1 cellular context compared by ENCODE assay signal in the genomic region with DNA sequence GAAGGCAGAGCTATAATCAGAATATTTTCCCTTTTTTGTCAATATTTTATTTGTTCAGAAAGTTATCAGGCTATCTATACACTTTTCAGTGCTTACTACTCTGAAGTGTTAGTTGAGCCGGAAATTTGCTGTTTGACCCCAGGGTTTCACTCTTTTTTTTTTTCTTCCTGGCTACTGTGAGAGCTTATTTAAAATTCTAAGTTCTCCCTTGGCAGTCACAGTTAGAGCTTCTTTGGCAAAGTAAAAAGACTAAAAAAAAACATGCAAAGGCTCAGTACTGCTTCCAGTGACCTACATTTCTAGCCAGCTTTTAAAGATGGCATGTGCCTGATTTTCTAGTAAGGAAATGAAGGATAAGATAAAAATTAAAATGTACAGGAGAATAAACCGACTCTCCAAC.
TF ChIP-seq lines count a peak whose summit lies in the region.

No MANE protein-coding gene starts in this region.

TF ChIP-seq in endothelial cell of umbilical vein, 7 proteins besides CTCF, POLR2A, EP300 and RAD21:
- TF ChIP-seq MYC (IDR thresholded peaks at IDR 0.05; ENCODE audit: low read depth, low read length), result no peak
- TF ChIP-seq, protein P1, sequence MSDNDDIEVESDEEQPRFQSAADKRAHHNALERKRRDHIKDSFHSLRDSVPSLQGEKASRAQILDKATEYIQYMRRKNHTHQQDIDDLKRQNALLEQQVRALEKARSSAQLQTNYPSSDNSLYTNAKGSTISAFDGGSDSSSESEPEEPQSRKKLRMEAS (IDR thresholded peaks at IDR 0.05; ENCODE audit: insufficient read depth, insufficient read length), result no peak
- TF ChIP-seq FOS (IDR thresholded peaks at IDR 0.05; ENCODE audit: borderline replicate concordance, insufficient read depth, low read length), result no peak
- TF ChIP-seq GATA2 (IDR thresholded peaks at IDR 0.05; ENCODE audit: insufficient read depth, insufficient read length, low read depth, low read length), result peak; percentile 31
